9 cellular contexts compared by ENCODE assay signal in genomic region chr4:4689694-4690440, GRCh38.
A peak's percentile ranks its signal among the peaks of the same experiment; 100 is the strongest.
DNase-seq lines count a peak whose midpoint lies in the region; ATAC-seq and TF ChIP-seq lines count a peak whose summit lies in the region.
"Had no signal": no experiment of that assay in that cellular context is flagged by ENCODE, and none has a peak within 500 bp of the region (broad histone marks: within the 10 kb centered on the region; RNA-seq: fewer than 3 reads in every experiment).

No MANE protein-coding gene starts in this region.

- ATAC-seq in GM18867 (IDR thresholded peaks at IDR 0.05; ENCODE audit: unreplicated experiment) = peak; percentile 90
- peak; percentile 87 for ATAC-seq in GM21423 (IDR thresholded peaks at IDR 0.05; ENCODE audit: unreplicated experiment)
- peak; percentile 81 for ATAC-seq in HG03159 (IDR thresholded peaks at IDR 0.05; ENCODE audit: unreplicated experiment)
- ATAC-seq in psoas muscle = no peak
- ATAC-seq: K562 had no signal

- TF ChIP-seq CTCF in choroid plexus epithelial cell (conservative IDR thresholded peaks at IDR 0.05; ENCODE audit: low read depth, low read length) (peak; percentile 29), Peyer's patch (IDR thresholded peaks at IDR 0.05) (no peak), OCI-LY7 (conservative IDR thresholded peaks at IDR 0.05; ENCODE audit: low read length) (no peak), PC-9 (conservative IDR thresholded peaks at IDR 0.05) (no peak), psoas muscle (IDR thresholded peaks at IDR 0.05) (no peak)

- BruUV-seq in OCI-LY7 (replicated peaks; lab: Mats Ljungman, UMichigan) = no TSS peak
- no TSS peak for BruUV-seq in PC-9 (replicated peaks; lab: Mats Ljungman, UMichigan)

- H3K27me3 ChIP-seq in Peyer's patch = no peaks in the 10 kb centered on the region
- H3K27me3 ChIP-seq in PC-9 (ENCODE audit: insufficient read depth, low read depth) = no peaks in the 10 kb centered on the region
- no peaks in the 10 kb centered on the region for H3K27me3 ChIP-seq in psoas muscle (ENCODE audit: insufficient read depth in 3 of 3, low read length in 2 of 3)

- H3K36me3 ChIP-seq in Peyer's patch (no peaks in the 10 kb centered on the region), OCI-LY7 (ENCODE audit: insufficient read depth, low read length) (peaks cover 10% of the 10 kb centered on the region), PC-9 (ENCODE audit: low read depth) (no peaks in the 10 kb centered on the region), psoas muscle (ENCODE audit: insufficient read depth in 1 of 2, low read depth in 1 of 2) (no peaks in the 10 kb centered on the region)

- TF ChIP-seq POLR2A in Peyer's patch (IDR thresholded peaks at IDR 0.05) = no peak

- POLR2A ChIA-PET in OCI-LY7 (lab: Charles Lee) (no interaction called here), PC-9 (lab: Charles Lee; ENCODE audit: unreplicated experiment) (no interaction called here)

- no peaks in the 10 kb centered on the region for H3K9me2 ChIP-seq in OCI-LY7 (ENCODE audit: insufficient read depth, low read length)
- no peaks in the 10 kb centered on the region for H3K9me2 ChIP-seq in PC-9 (ENCODE audit: insufficient read depth)

- no peaks in the 10 kb centered on the region for H3K79me2 ChIP-seq in OCI-LY7 (ENCODE audit: insufficient read depth, low read depth, low read length)
- no peaks in the 10 kb centered on the region for H3K79me2 ChIP-seq in PC-9 (ENCODE audit: low read depth)

- H3K4me3 ChIP-seq in choroid plexus epithelial cell (ENCODE audit: low read depth, low read length) (no peak overlapping the region), Peyer's patch (no peak overlapping the region), OCI-LY7 (ENCODE audit: low read depth, low read length, poor library complexity, severe bottlenecking) (no peak overlapping the region), PC-9 (no peak overlapping the region), psoas muscle (no peak overlapping the region)
- H3K4me3 ChIP-seq: K562 had no signal

- peak; percentile 80 for DNase-seq in choroid plexus epithelial cell (ENCODE audit: low read depth)
- no peak for DNase-seq in Peyer's patch
- no peak for DNase-seq in OCI-LY7 (ENCODE audit: low spot score)
- DNase-seq in PC-9 = no peak
- no peak for DNase-seq in psoas muscle

- H3K27ac ChIP-seq in Peyer's patch (no peak overlapping the region), OCI-LY7 (ENCODE audit: low read depth, low read length, poor library complexity, severe bottlenecking) (no peak overlapping the region), PC-9 (no peak overlapping the region), psoas muscle (no peak overlapping the region)

- no peak overlapping the region for H3K4me2 ChIP-seq in OCI-LY7 (ENCODE audit: low read length)
- H3K4me2 ChIP-seq in PC-9 = no peak overlapping the region

- H3K4me1 ChIP-seq in Peyer's patch = peaks cover 0 to 7% (median 0%) of the 10 kb centered on the region in 4 donors
- no peaks in the 10 kb centered on the region for H3K4me1 ChIP-seq in OCI-LY7 (ENCODE audit: insufficient read depth, low read length, poor library complexity, severe bottlenecking)
- peaks cover 15% of the 10 kb centered on the region; the same call in 1 of the 2 replicates for H3K4me1 ChIP-seq in PC-9 (replicated peaks; ENCODE audit: insufficient read depth)
- H3K4me1 ChIP-seq in psoas muscle = no peaks in the 10 kb centered on the region

- H2AFZ ChIP-seq in OCI-LY7 (ENCODE audit: low read length) = no peak overlapping the region
- H2AFZ ChIP-seq in PC-9 = no peak overlapping the region

- 87 to 93% (median 88%) methylated on average over 8 of the region's 8 CpGs for WGBS in psoas muscle, 3 donors

- CTCF ChIA-PET in OCI-LY7 (lab: Charles Lee; ENCODE audit: unreplicated experiment) = no interaction called here
- CTCF ChIA-PET in PC-9 (lab: Charles Lee) = no interaction called here

- H3F3A ChIP-seq in PC-9 (ENCODE audit: insufficient read depth, low read depth) = no peaks in the 10 kb centered on the region

- no peaks in the 10 kb centered on the region for H3K9me3 ChIP-seq in Peyer's patch
- H3K9me3 ChIP-seq in OCI-LY7 (ENCODE audit: low read length) = no peaks in the 10 kb centered on the region
- H3K9me3 ChIP-seq in PC-9 (ENCODE audit: insufficient read depth, low read depth) = no peaks in the 10 kb centered on the region
- no peaks in the 10 kb centered on the region for H3K9me3 ChIP-seq in psoas muscle

- no peaks in the 10 kb centered on the region for H4K20me1 ChIP-seq in OCI-LY7 (ENCODE audit: insufficient read depth, low read length)
- H4K20me1 ChIP-seq in PC-9 (ENCODE audit: insufficient read depth) = no peaks in the 10 kb centered on the region

- intact Hi-C loops in OCI-LY7 (cut with micrococcal nuclease; ENCODE audit: unreplicated experiment) (no loop called here), PC-9 (cut with micrococcal nuclease; ENCODE audit: unreplicated experiment) (no loop called here), psoas muscle (cut with DNase I) (no loop called here)

Comparison
In these comparisons a context has a peak if more than half of its experiments do, and no peak if none do; other contexts are left out.
1. ATAC-seq: peak in GM18867 (single experiment), GM21423 (single experiment) and HG03159 (single experiment); none in psoas muscle (0 of 4).